In genomic region chr5:35859101-35859661, GRCh38 we compare ENCODE assay signal across 10 cellular contexts. TPM values are rescaled to one million over a fixed set of nuclear protein-coding genes. Genes with fewer than 3 reads are reported as not detected.
DNase-seq lines count a peak whose midpoint lies in the region; ATAC-seq and TF ChIP-seq lines count a peak whose summit lies in the region.
"Had no signal": no experiment of that assay in that cellular context is flagged by ENCODE, and none has a peak within 500 bp of the region (broad histone marks: within the 10 kb centered on the region; RNA-seq: fewer than 3 reads in every experiment).

No MANE protein-coding gene starts in this region.

- H3K36me3 ChIP-seq in A673 (ENCODE audit: insufficient read depth, low read length, poor library complexity, severe bottlenecking) (no peaks in the 10 kb centered on the region), mesenchymal stem cell (ENCODE audit: control insufficient read depth in 1 of 2, insufficient read depth in 2 of 2, low read depth in 1 of 2, low read length in 2 of 2) (no peaks in the 10 kb centered on the region), BE2C (no peaks in the 10 kb centered on the region), right atrium auricular region (no peaks in the 10 kb centered on the region)
- H3K36me3 ChIP-seq: WERI-Rb-1 had no signal

- no peak overlapping the region for H4K91ac ChIP-seq in mesenchymal stem cell (ENCODE audit: low read length)

- no TSS peak for BruUV-seq in A673 (replicated peaks; lab: Mats Ljungman, UMichigan)

- no peak overlapping the region for H2BK15ac ChIP-seq in mesenchymal stem cell (ENCODE audit: low read depth, poor library complexity, severe bottlenecking)

- no peak overlapping the region for H3K4me3 ChIP-seq in A673 (ENCODE audit: low read depth, low read length, poor library complexity, severe bottlenecking)
- no peak overlapping the region for H3K4me3 ChIP-seq in mesenchymal stem cell (ENCODE audit: insufficient read depth in 1 of 2, low read depth in 1 of 2, low read length in 2 of 2)
- H3K4me3 ChIP-seq in BE2C (ENCODE audit: low read depth, low read length) = no peak overlapping the region
- H3K4me3 ChIP-seq in right atrium auricular region = no peak overlapping the region

- H3K27ac Mint-ChIP-seq in activated T-helper 1 cell treated with anti-CD3 and anti-CD28 coated beads, Interleukin-12 subunit alpha, Interleukin-12 subunit beta, Interleukin-2, Interleukin-4 antibody, amounts not matched to agents 30 ng/mL and 10 ng/mL and 1 ng/mL, durations not matched to agents 14 hours and 24 hours and 36 hours = peak overlapping the region; percentile 87

- H3K4me1 Mint-ChIP-seq in activated T-helper 1 cell treated with anti-CD3 and anti-CD28 coated beads, Interleukin-12 subunit alpha, Interleukin-12 subunit beta, Interleukin-2, Interleukin-4 antibody, amounts not matched to agents 30 ng/mL and 10 ng/mL and 1 ng/mL, durations not matched to agents 14 hours and 24 hours and 36 hours (ENCODE audit: low read depth) = peaks cover 96% of the 10 kb centered on the region

- H3K9ac ChIP-seq in mesenchymal stem cell (ENCODE audit: low read length) = no peak overlapping the region

- H3K4me1 ChIP-seq in A673 (ENCODE audit: insufficient read depth, low read length, poor library complexity, severe bottlenecking) (peaks cover 56% of the 10 kb centered on the region), mesenchymal stem cell (ENCODE audit: control insufficient read depth, insufficient read depth, low read depth, low read length) (no peaks in the 10 kb centered on the region), BE2C (no peaks in the 10 kb centered on the region), right atrium auricular region (no peaks in the 10 kb centered on the region)

- H3K4me2 ChIP-seq in mesenchymal stem cell (ENCODE audit: low read length, poor library complexity, severe bottlenecking) = no peak overlapping the region

- H3K27me3 ChIP-seq in A673 (replicated peaks; ENCODE audit: insufficient read depth, low read depth, low read length, poor library complexity) = no peaks in the 10 kb centered on the region
- H3K27me3 ChIP-seq in mesenchymal stem cell (ENCODE audit: control insufficient read depth in 1 of 2, insufficient read depth in 1 of 2, low read length in 2 of 2) = no peaks in the 10 kb centered on the region
- H3K27me3 ChIP-seq in BE2C = no peaks in the 10 kb centered on the region
- H3K27me3 ChIP-seq in right atrium auricular region = no peaks in the 10 kb centered on the region

- H2BK5ac ChIP-seq in mesenchymal stem cell (ENCODE audit: low read depth, low read length, poor library complexity, severe bottlenecking) = no peak overlapping the region

- peak overlapping the region; percentile 27 for H2AFZ ChIP-seq in mesenchymal stem cell (ENCODE audit: low read depth, low read length)

- ATAC-seq in HG03108 (IDR thresholded peaks at IDR 0.05; ENCODE audit: unreplicated experiment) = no peak
- ATAC-seq in GM18517 (IDR thresholded peaks at IDR 0.05; ENCODE audit: unreplicated experiment) = no peak

- H3K18ac ChIP-seq in mesenchymal stem cell (ENCODE audit: low read depth in 1 of 2, low read length in 2 of 2) = peak overlapping the region; percentile 57 to 73

- CTCF ChIA-PET in A673 (lab: Charles Lee) = interaction anchor here (0.6 kb wide), 1 partner anchor 66 kb away, joined by 3 read pairs; no protein-coding TSS in a partner anchor

- H3K79me1 ChIP-seq in mesenchymal stem cell (replicated peaks; ENCODE audit: low read length, poor library complexity, severe bottlenecking) = no peaks in the 10 kb centered on the region

- H2BK120ac ChIP-seq in mesenchymal stem cell (ENCODE audit: low read depth, low read length) = no peak overlapping the region

- no peak overlapping the region for H2AK5ac ChIP-seq in mesenchymal stem cell (ENCODE audit: low read length, severe bottlenecking)

- H3K14ac ChIP-seq in mesenchymal stem cell (ENCODE audit: low read length in 2 of 2) = no peak overlapping the region

- H3K27me3 Mint-ChIP-seq in activated T-helper 1 cell treated with anti-CD3 and anti-CD28 coated beads, Interleukin-12 subunit alpha, Interleukin-12 subunit beta, Interleukin-2, Interleukin-4 antibody, amounts not matched to agents 30 ng/mL and 10 ng/mL and 1 ng/mL, durations not matched to agents 14 hours and 24 hours and 36 hours (ENCODE audit: insufficient read depth) = no peaks in the 10 kb centered on the region

- H3K27ac ChIP-seq in A673 (ENCODE audit: low read depth, low read length, poor library complexity, severe bottlenecking) (peak overlapping the region; percentile 82), mesenchymal stem cell (ENCODE audit: low read length, poor library complexity, severe bottlenecking) (no peak overlapping the region), right atrium auricular region (no peak overlapping the region)
- H3K27ac ChIP-seq: WERI-Rb-1 had no signal

- peaks cover 52% of the 10 kb centered on the region for H3K36me3 Mint-ChIP-seq in activated T-helper 1 cell treated with anti-CD3 and anti-CD28 coated beads, Interleukin-12 subunit alpha, Interleukin-12 subunit beta, Interleukin-2, Interleukin-4 antibody, amounts not matched to agents 30 ng/mL and 10 ng/mL and 1 ng/mL, durations not matched to agents 14 hours and 24 hours and 36 hours (ENCODE audit: low read depth)

- DNase-seq in A673 (ENCODE audit: low spot score) (peak; percentile 85), HT-29 (ENCODE audit: low spot score) (peak; percentile 16), mesenchymal stem cell (peak; percentile 41), BE2C (no peak), right atrium auricular region (ENCODE audit: low spot score) (no peak)
- DNase-seq in activated T-helper 1 cell treated with anti-CD3 and anti-CD28 coated beads, Interleukin-12 subunit alpha, Interleukin-12 subunit beta, Interleukin-2, Interleukin-4 antibody, amounts not matched to agents 30 ng/mL and 10 ng/mL and 1 ng/mL, durations not matched to agents 14 hours and 24 hours and 36 hours (ENCODE audit: low spot score) = no peak
- DNase-seq: Calu3, WERI-Rb-1 had no signal

- H3K4me3 Mint-ChIP-seq in activated T-helper 1 cell treated with anti-CD3 and anti-CD28 coated beads, Interleukin-12 subunit alpha, Interleukin-12 subunit beta, Interleukin-2, Interleukin-4 antibody, amounts not matched to agents 30 ng/mL and 10 ng/mL and 1 ng/mL, durations not matched to agents 14 hours and 24 hours and 36 hours = peak overlapping the region; percentile 86

- H3K9me3 Mint-ChIP-seq in activated T-helper 1 cell treated with anti-CD3 and anti-CD28 coated beads, Interleukin-12 subunit alpha, Interleukin-12 subunit beta, Interleukin-2, Interleukin-4 antibody, amounts not matched to agents 30 ng/mL and 10 ng/mL and 1 ng/mL, durations not matched to agents 14 hours and 24 hours and 36 hours = peaks cover 4% of the 10 kb centered on the region

- POLR2A ChIA-PET in A673 (lab: Charles Lee; ENCODE audit: low non-redundant PET) = interaction anchor here (0.6 kb wide), 1 partner anchor 845 kb away, joined by 7 read pairs; no protein-coding TSS in a partner anchor

- H3K9me3 ChIP-seq in A673 (ENCODE audit: low read depth, low read length, poor library complexity, severe bottlenecking) (no peaks in the 10 kb centered on the region), mesenchymal stem cell (ENCODE audit: control insufficient read depth, low read length) (peaks cover under 1% of the 10 kb centered on the region), BE2C (no peaks in the 10 kb centered on the region), right atrium auricular region (no peaks in the 10 kb centered on the region)

- intact Hi-C loops in A673 (cut with micrococcal nuclease; ENCODE audit: unreplicated experiment) = no loop called here
- intact Hi-C loops in activated T-helper 1 cell treated with anti-CD3 and anti-CD28 coated beads, Interleukin-12 subunit alpha, Interleukin-12 subunit beta, Interleukin-2, Interleukin-4 antibody, amounts not matched to agents 30 ng/mL and 10 ng/mL and 1 ng/mL, durations not matched to agents 14 hours and 24 hours and 36 hours (cut with micrococcal nuclease) = loop anchor here (1.0 to 10.0 kb wide), 5 partner anchors 8 to 1018 kb away; partner anchors contain the start of genes DNAJC21, NADK2 and NIPBL

- H3K23ac ChIP-seq in mesenchymal stem cell (ENCODE audit: low read length in 2 of 2) = no peak overlapping the region

- H4K8ac ChIP-seq in mesenchymal stem cell (ENCODE audit: low read length) = peak overlapping the region; percentile 14

- 54% methylated on average over 3 of the region's 3 CpGs for WGBS in mesenchymal stem cell

- peak overlapping the region in 1 of 2 experiments; percentile 31 for H2BK12ac ChIP-seq in mesenchymal stem cell (ENCODE audit: low read length in 2 of 2)

- TF ChIP-seq CTCF in A673 (conservative IDR thresholded peaks at IDR 0.05; ENCODE audit: low read depth, low read length) (no peak), BE2C (IDR thresholded peaks at IDR 0.05; ENCODE audit: low read depth, low read length) (no peak), right atrium auricular region (IDR thresholded peaks at IDR 0.05) (no peak)

- H3K4ac ChIP-seq in mesenchymal stem cell (ENCODE audit: low read depth in 1 of 2, low read length in 2 of 2) = peak overlapping the region in 1 of 2 experiments; percentile 61

RNA-seq across cellular contexts. Expression of gene IL7R, which starts 2.5 kb away (rescaled TPM):
- total RNA-seq in A673 (2021) (4.2 and 7.7 TPM in 2 replicates), right atrium auricular region (1 to 10 TPM; 3.1 to 3.2 TPM)
- not detected in 2 replicates for total RNA-seq in HT-29 (2014; rRNA removed; shearing (Covaris generic))
- 47.2 and 50.8 TPM in 2 replicates for total RNA-seq in activated T-helper 1 cell treated with anti-CD3 and anti-CD28 coated beads, Interleukin-12 subunit alpha, Interleukin-12 subunit beta, Interleukin-2, Interleukin-4 antibody, amounts not matched to agents 30 ng/mL and 10 ng/mL and 1 ng/mL, durations not matched to agents 14 hours and 24 hours and 36 hours
- polyA plus RNA-seq in mesenchymal stem cell (2013, experiment 1 of 2) = 36.0 TPM
- polyA plus RNA-seq in mesenchymal stem cell (2013, experiment 2 of 2) = 35.3 TPM
- not detected for polyA plus RNA-seq in BE2C (2012; ENCODE audit: insufficient read depth, insufficient read length, low read depth)

Comparison
In these comparisons a context has a peak if more than half of its experiments do, and no peak if none do; other contexts are left out.
1. DNase-seq: peak in A673 (single experiment), HT-29 (single experiment) and mesenchymal stem cell (single experiment); none in activated T-helper 1 cell treated with anti-CD3 and anti-CD28 coated beads, Interleukin-12 subunit alpha, Interleukin-12 subunit beta, Interleukin-2, Interleukin-4 antibody, amounts not matched to agents 30 ng/mL and 10 ng/mL and 1 ng/mL, durations not matched to agents 14 hours and 24 hours and 36 hours (single experiment), BE2C (single experiment) and right atrium auricular region (single experiment).